1 cellular context compared by ENCODE assay signal in the genomic region with DNA sequence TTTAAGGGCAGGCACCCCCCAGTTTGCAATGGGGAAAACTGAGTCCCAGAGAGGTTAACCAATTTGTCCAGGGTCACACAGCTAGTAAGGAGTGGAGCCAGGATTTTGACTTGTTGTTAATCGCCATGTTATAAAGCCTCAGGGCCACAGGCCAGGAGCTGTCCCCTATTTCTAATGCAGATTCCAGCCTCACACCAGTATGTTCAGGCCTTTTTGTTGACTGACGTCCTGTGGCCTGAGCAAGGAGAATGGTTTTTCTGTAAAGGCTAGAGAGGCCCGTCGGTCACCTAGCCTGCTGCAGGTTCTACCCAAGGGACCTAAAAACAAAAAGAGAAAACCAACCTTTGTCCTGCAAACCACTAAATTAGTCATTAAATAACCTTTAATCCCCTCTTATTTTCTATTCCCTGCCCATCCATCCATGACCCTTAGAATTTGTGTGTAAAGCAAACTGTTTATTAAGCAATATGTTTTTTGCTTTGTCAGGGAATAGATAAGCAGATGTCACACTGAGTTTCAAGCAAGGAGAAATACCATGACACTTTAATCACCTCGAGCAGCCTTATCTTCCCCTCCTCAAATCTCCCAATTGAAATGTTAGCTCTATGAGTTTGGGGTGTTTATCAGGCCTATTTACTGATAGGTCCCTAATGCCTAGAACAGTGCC.
A peak's percentile ranks its signal among the peaks of the same experiment; 100 is the strongest.
TF ChIP-seq lines count a peak whose summit lies in the region.

No MANE protein-coding gene starts in this region.

TF ChIP-seq in HepG2, 621 proteins besides CTCF, POLR2A, EP300 and RAD21 (continued from another document and continues in another):
- TF ChIP-seq, protein P1, sequence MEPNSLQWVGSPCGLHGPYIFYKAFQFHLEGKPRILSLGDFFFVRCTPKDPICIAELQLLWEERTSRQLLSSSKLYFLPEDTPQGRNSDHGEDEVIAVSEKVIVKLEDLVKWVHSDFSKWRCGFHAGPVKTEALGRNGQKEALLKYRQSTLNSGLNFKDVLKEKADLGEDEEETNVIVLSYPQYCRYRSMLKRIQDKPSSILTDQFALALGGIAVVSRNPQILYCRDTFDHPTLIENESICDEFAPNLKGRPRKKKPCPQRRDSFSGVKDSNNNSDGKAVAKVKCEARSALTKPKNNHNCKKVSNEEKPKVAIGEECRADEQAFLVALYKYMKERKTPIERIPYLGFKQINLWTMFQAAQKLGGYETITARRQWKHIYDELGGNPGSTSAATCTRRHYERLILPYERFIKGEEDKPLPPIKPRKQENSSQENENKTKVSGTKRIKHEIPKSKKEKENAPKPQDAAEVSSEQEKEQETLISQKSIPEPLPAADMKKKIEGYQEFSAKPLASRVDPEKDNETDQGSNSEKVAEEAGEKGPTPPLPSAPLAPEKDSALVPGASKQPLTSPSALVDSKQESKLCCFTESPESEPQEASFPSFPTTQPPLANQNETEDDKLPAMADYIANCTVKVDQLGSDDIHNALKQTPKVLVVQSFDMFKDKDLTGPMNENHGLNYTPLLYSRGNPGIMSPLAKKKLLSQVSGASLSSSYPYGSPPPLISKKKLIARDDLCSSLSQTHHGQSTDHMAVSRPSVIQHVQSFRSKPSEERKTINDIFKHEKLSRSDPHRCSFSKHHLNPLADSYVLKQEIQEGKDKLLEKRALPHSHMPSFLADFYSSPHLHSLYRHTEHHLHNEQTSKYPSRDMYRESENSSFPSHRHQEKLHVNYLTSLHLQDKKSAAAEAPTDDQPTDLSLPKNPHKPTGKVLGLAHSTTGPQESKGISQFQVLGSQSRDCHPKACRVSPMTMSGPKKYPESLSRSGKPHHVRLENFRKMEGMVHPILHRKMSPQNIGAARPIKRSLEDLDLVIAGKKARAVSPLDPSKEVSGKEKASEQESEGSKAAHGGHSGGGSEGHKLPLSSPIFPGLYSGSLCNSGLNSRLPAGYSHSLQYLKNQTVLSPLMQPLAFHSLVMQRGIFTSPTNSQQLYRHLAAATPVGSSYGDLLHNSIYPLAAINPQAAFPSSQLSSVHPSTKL (CRISPR knock-in tag; IDR thresholded peaks at IDR 0.05) = peak; percentile 61
- no peak for TF ChIP-seq ZNF660 (CRISPR knock-in tag; IDR thresholded peaks at IDR 0.05; ENCODE audit: borderline replicate concordance, low read depth)
- TF ChIP-seq ZFX (CRISPR knock-in tag; IDR thresholded peaks at IDR 0.05; ENCODE audit: low read depth) = no peak; the same call in 1 of the 2 replicates
- TF ChIP-seq ZBTB21 (CRISPR knock-in tag; IDR thresholded peaks at IDR 0.05) = no peak
- no peak for TF ChIP-seq SMAD9 (CRISPR knock-in tag; IDR thresholded peaks at IDR 0.05)
- TF ChIP-seq ZNF780A (CRISPR knock-in tag; IDR thresholded peaks at IDR 0.05) = no peak
- peak; percentile 43; the same call in 1 of the 2 replicates for TF ChIP-seq ZBTB7B (CRISPR knock-in tag; IDR thresholded peaks at IDR 0.05)
- no peak for TF ChIP-seq THAP7 (CRISPR knock-in tag; IDR thresholded peaks at IDR 0.05)
- no peak for TF ChIP-seq ZNF687 (CRISPR knock-in tag; IDR thresholded peaks at IDR 0.05)
- TF ChIP-seq SRF (IDR thresholded peaks at IDR 0.05; ENCODE audit: low read depth, low read length) = no peak; the same call in 1 of the 2 replicates
- no peak for TF ChIP-seq HNRNPK (IDR thresholded peaks at IDR 0.05; ENCODE audit: low read depth, low read length, poor library complexity, severe bottlenecking)
- no peak for TF ChIP-seq MBNL3 (CRISPR knock-in tag; conservative IDR thresholded peaks at IDR 0.05)
- no peak for TF ChIP-seq MED13 (CRISPR knock-in tag; IDR thresholded peaks at IDR 0.05)
- TF ChIP-seq ZNF318 (CRISPR knock-in tag; IDR thresholded peaks at IDR 0.05) = no peak
- no peak for TF ChIP-seq ZNF333 (CRISPR knock-in tag; IDR thresholded peaks at IDR 0.05; ENCODE audit: borderline replicate concordance)
- TF ChIP-seq ONECUT2 (CRISPR knock-in tag; IDR thresholded peaks at IDR 0.05) = no peak
- no peak for TF ChIP-seq PHF8 (CRISPR knock-in tag; IDR thresholded peaks at IDR 0.05)
- TF ChIP-seq HNRNPLL (IDR thresholded peaks at IDR 0.05; ENCODE audit: low read depth, low read length, poor library complexity, severe bottlenecking) = no peak
- TF ChIP-seq NR3C1 (CRISPR knock-in tag; IDR thresholded peaks at IDR 0.05) = no peak
- no peak for TF ChIP-seq ZNF263 (CRISPR knock-in tag; IDR thresholded peaks at IDR 0.05)
- no peak for TF ChIP-seq AGO1 (IDR thresholded peaks at IDR 0.05; ENCODE audit: low read depth, low read length, poor library complexity, severe bottlenecking)
- no peak for TF ChIP-seq TIGD3 (CRISPR knock-in tag; IDR thresholded peaks at IDR 0.05; ENCODE audit: borderline replicate concordance)
- TF ChIP-seq ZNF543 (CRISPR knock-in tag; IDR thresholded peaks at IDR 0.05) = no peak
- no peak for TF ChIP-seq TEAD3 (CRISPR knock-in tag; optimal IDR thresholded peaks at IDR 0.05; ENCODE audit: borderline replicate concordance)
- TF ChIP-seq SMARCE1 (IDR thresholded peaks at IDR 0.05; ENCODE audit: borderline replicate concordance) = no peak
- no peak for TF ChIP-seq STAT5B (CRISPR knock-in tag; IDR thresholded peaks at IDR 0.05)
- peak; percentile 38; the same call in 1 of the 2 replicates for TF ChIP-seq NR2C2 (CRISPR knock-in tag; IDR thresholded peaks at IDR 0.05; ENCODE audit: borderline replicate concordance)
- TF ChIP-seq HOXA3 (CRISPR knock-in tag; IDR thresholded peaks at IDR 0.05) = no peak
- TF ChIP-seq, protein P2, sequence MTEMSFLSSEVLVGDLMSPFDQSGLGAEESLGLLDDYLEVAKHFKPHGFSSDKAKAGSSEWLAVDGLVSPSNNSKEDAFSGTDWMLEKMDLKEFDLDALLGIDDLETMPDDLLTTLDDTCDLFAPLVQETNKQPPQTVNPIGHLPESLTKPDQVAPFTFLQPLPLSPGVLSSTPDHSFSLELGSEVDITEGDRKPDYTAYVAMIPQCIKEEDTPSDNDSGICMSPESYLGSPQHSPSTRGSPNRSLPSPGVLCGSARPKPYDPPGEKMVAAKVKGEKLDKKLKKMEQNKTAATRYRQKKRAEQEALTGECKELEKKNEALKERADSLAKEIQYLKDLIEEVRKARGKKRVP (CRISPR knock-in tag; IDR thresholded peaks at IDR 0.05) = peak in 1 of 2 experiments; percentile 38; a peak in 1 of 4 replicates
- no peak for TF ChIP-seq ZNF234 (CRISPR knock-in tag; conservative IDR thresholded peaks at IDR 0.05)
- 0 out of 2 replicates have a peak, but pooled peaks have one; percentile 34 for TF ChIP-seq NCOR1 (IDR thresholded peaks at IDR 0.05; ENCODE audit: borderline replicate concordance, low read length)
- TF ChIP-seq ZSCAN25 (CRISPR knock-in tag; IDR thresholded peaks at IDR 0.05) = no peak
- no peak for TF ChIP-seq FLYWCH1 (CRISPR knock-in tag; IDR thresholded peaks at IDR 0.05)
- no peak for TF ChIP-seq DMAP1 (CRISPR knock-in tag; IDR thresholded peaks at IDR 0.05)
- TF ChIP-seq CENPT (CRISPR knock-in tag; IDR thresholded peaks at IDR 0.05; ENCODE audit: low read depth) = no peak
- no peak for TF ChIP-seq ZNF567 (CRISPR knock-in tag; IDR thresholded peaks at IDR 0.05; ENCODE audit: borderline replicate concordance)
- no peak for TF ChIP-seq CC2D1A (CRISPR knock-in tag; IDR thresholded peaks at IDR 0.05)
- TF ChIP-seq NR2F6 (IDR thresholded peaks at IDR 0.05) = peak; percentile 66
- no peak for TF ChIP-seq NR2F6 (CRISPR knock-in tag; IDR thresholded peaks at IDR 0.05)
- TF ChIP-seq ARNT (IDR thresholded peaks at IDR 0.05) = no peak
- no peak for TF ChIP-seq SP140L (CRISPR knock-in tag; IDR thresholded peaks at IDR 0.05; ENCODE audit: borderline replicate concordance)
- peak; percentile 55; the same call in 1 of the 2 replicates for TF ChIP-seq RARA (CRISPR knock-in tag; IDR thresholded peaks at IDR 0.05)
- TF ChIP-seq ZNF121 (CRISPR knock-in tag; IDR thresholded peaks at IDR 0.05) = no peak
- no peak for TF ChIP-seq SIN3B (IDR thresholded peaks at IDR 0.05; ENCODE audit: low read length)
